ENCODE assay signal across 26 cellular contexts in genomic region chr9:29556746-29557145, GRCh38.
"Had no signal": no experiment of that assay in that cellular context is flagged by ENCODE, and none has a peak within 500 bp of the region (broad histone marks: within the 10 kb centered on the region; RNA-seq: fewer than 3 reads in every experiment).

No MANE protein-coding gene starts in this region.

- H3K4me3 Mint-ChIP-seq: activated CD8-positive, alpha-beta memory T cell treated with anti-CD3 and anti-CD28 coated beads, Interleukin-2, amount 10 ng/mL, durations not matched to agents 7 days and 5 days; activated CD8-positive, alpha-beta T cell treated with anti-CD3 and anti-CD28 coated beads, Interleukin-2, amount 10 ng/mL, durations not matched to agents 7 days and 5 days; activated naive CD8-positive, alpha-beta T cell treated with anti-CD3 and anti-CD28 coated beads, Interleukin-2, amount 50 U/mL, for 24 hours; activated T-cell treated with anti-CD3 and anti-CD28 coated beads, Interleukin-2, amount 50 U/mL, for 24 hours; activated T-helper 1 cell treated with anti-CD3 and anti-CD28 coated beads, Interleukin-12 subunit alpha, Interleukin-12 subunit beta, Interleukin-2, Interleukin-4 antibody, amounts not matched to agents 30 ng/mL and 10 ng/mL and 1 ng/mL, durations not matched to agents 14 hours and 24 hours and 36 hours; T-helper 1 cell treated with Interleukin-12 subunit alpha and Interleukin-12 subunit beta and Interleukin-4 antibody, amounts not matched to agents 30 μg/mL and 1 μg/mL, for 36 hours had no signal

- H3K9me3 Mint-ChIP-seq: activated T-cell treated with anti-CD3 and anti-CD28 coated beads, Interleukin-2, amount 50 U/mL, for 24 hours; activated T-helper 1 cell treated with anti-CD3 and anti-CD28 coated beads, Interleukin-12 subunit alpha, Interleukin-12 subunit beta, Interleukin-2, Interleukin-4 antibody, amounts not matched to agents 30 ng/mL and 10 ng/mL and 1 ng/mL, durations not matched to agents 14 hours and 24 hours and 36 hours had no signal

- H3K4me3 ChIP-seq: MG63, Peyer's patch, SJSA1 had no signal

- H3K9me3 ChIP-seq: MG63, Peyer's patch, SJSA1 had no signal

- DNase-seq: activated CD4-positive, alpha-beta T cell treated with anti-CD3 and anti-CD28 coated beads for 4 hours; activated CD8-positive, alpha-beta memory T cell treated with anti-CD3 and anti-CD28 coated beads, Interleukin-2, amount 10 ng/mL, durations not matched to agents 7 days and 5 days; activated CD8-positive, alpha-beta T cell treated with anti-CD3 and anti-CD28 coated beads, Interleukin-2, amount 10 ng/mL, durations not matched to agents 7 days and 5 days; activated effector memory CD4-positive, alpha-beta T cell treated with Interleukin-2 at 50 U/mL for 16 hours; activated naive CD4-positive, alpha-beta T cell treated with Interleukin-2 at 50 U/mL for 16 hours; activated naive CD8-positive, alpha-beta T cell treated with anti-CD3 and anti-CD28 coated beads, Interleukin-2, amount 50 U/mL, for 24 hours; activated T-cell treated with anti-CD3 and anti-CD28 coated beads, Interleukin-2, amount 50 U/mL, for 24 hours; amygdala; cerebellar nuclear complex; MV-4-11; NCI-H1105 treated with DMSO at 0.1 percent for 48 hours; NCI-H1436 treated with DMSO at 0.1 percent for 48 hours; NCI-H187; NCI-H2081; NCI-H510A treated with DMSO at 0.1 percent for 48 hours; NCI-H69; NK-92 treated with Interleukin-12 subunit alpha and Interleukin-12 subunit beta, amount 100 ng/mL, for 24 hours; Peyer's patch; SHP77 had no signal

- H3K36me3 ChIP-seq: MG63, Peyer's patch, SJSA1 had no signal

- H3K27ac Mint-ChIP-seq: activated CD8-positive, alpha-beta memory T cell treated with anti-CD3 and anti-CD28 coated beads, Interleukin-2, amount 10 ng/mL, durations not matched to agents 7 days and 5 days; activated CD8-positive, alpha-beta T cell treated with anti-CD3 and anti-CD28 coated beads, Interleukin-2, amount 10 ng/mL, durations not matched to agents 7 days and 5 days; activated naive CD4-positive, alpha-beta T cell treated with anti-CD3 and anti-CD28 coated beads, Interleukin-2, amount 50 U/mL, for 72 hours; activated naive CD8-positive, alpha-beta T cell treated with anti-CD3 and anti-CD28 coated beads, Interleukin-2, amount 50 U/mL, for 24 hours; activated T-cell treated with anti-CD3 and anti-CD28 coated beads, Interleukin-2, amount 50 U/mL, for 24 hours; activated T-helper 1 cell treated with anti-CD3 and anti-CD28 coated beads, Interleukin-12 subunit alpha, Interleukin-12 subunit beta, Interleukin-2, Interleukin-4 antibody, amounts not matched to agents 30 ng/mL and 10 ng/mL and 1 ng/mL, durations not matched to agents 14 hours and 24 hours and 36 hours; T-helper 1 cell treated with Interleukin-12 subunit alpha and Interleukin-12 subunit beta and Interleukin-4 antibody, amounts not matched to agents 30 μg/mL and 1 μg/mL, for 36 hours had no signal

- ATAC-seq: activated CD4-positive, CD25-positive, alpha-beta regulatory T cell treated with anti-CD3 and anti-CD28 coated beads, Interleukin-2, amount 50 U/mL, for 24 hours; activated CD8-positive, alpha-beta memory T cell treated with anti-CD3 and anti-CD28 coated beads, Interleukin-2, amount 10 ng/mL, durations not matched to agents 7 days and 5 days; activated CD8-positive, alpha-beta T cell treated with anti-CD3 and anti-CD28 coated beads, Interleukin-2, amount 10 ng/mL, durations not matched to agents 7 days and 5 days; activated naive CD4-positive, alpha-beta T cell treated with anti-CD3 and anti-CD28 coated beads, Interleukin-2, amount 50 U/mL, for 72 hours; activated naive CD8-positive, alpha-beta T cell treated with anti-CD3 and anti-CD28 coated beads, Interleukin-2, amount 50 U/mL, for 24 hours had no signal

- H3K36me3 Mint-ChIP-seq: activated CD8-positive, alpha-beta memory T cell treated with anti-CD3 and anti-CD28 coated beads, Interleukin-2, amount 10 ng/mL, durations not matched to agents 7 days and 5 days; activated naive CD4-positive, alpha-beta T cell treated with anti-CD3 and anti-CD28 coated beads, Interleukin-2, amount 50 U/mL, for 72 hours had no signal

- H3K27me3 ChIP-seq: MG63, Peyer's patch, SJSA1 had no signal

- H3K27me3 Mint-ChIP-seq: activated CD8-positive, alpha-beta memory T cell treated with anti-CD3 and anti-CD28 coated beads, Interleukin-2, amount 10 ng/mL, durations not matched to agents 7 days and 5 days; activated naive CD8-positive, alpha-beta T cell treated with anti-CD3 and anti-CD28 coated beads, Interleukin-2, amount 50 U/mL, for 24 hours; activated T-cell treated with anti-CD3 and anti-CD28 coated beads, Interleukin-2, amount 50 U/mL, for 24 hours had no signal

- H3K4me1 Mint-ChIP-seq: activated CD8-positive, alpha-beta memory T cell treated with anti-CD3 and anti-CD28 coated beads, Interleukin-2, amount 10 ng/mL, durations not matched to agents 7 days and 5 days; activated naive CD8-positive, alpha-beta T cell treated with anti-CD3 and anti-CD28 coated beads, Interleukin-2, amount 50 U/mL, for 24 hours had no signal

- H3K27ac ChIP-seq: Peyer's patch, RWPE1, SJSA1 had no signal

- H3K4me1 ChIP-seq: Peyer's patch, SJSA1 had no signal
